ENCODE assay signal across 20 cellular contexts in genomic region chr11:77884186-77884828, GRCh38.
A peak's percentile ranks its signal among the peaks of the same experiment; 100 is the strongest.
DNase-seq lines count a peak whose midpoint lies in the region; ATAC-seq, FAIRE-seq and TF ChIP-seq lines count a peak whose summit lies in the region.
"Had no signal": no experiment of that assay in that cellular context is flagged by ENCODE, and none has a peak within 500 bp of the region (broad histone marks: within the 10 kb centered on the region; RNA-seq: fewer than 3 reads in every experiment).

No MANE protein-coding gene starts in this region.

- H4K20me1 ChIP-seq in IMR-90 (ENCODE audit: insufficient read depth, low read length) (peaks cover 5% of the 10 kb centered on the region; the same call in 1 of the 2 replicates), K562 (replicated peaks; ENCODE audit: control insufficient read depth, insufficient read depth, low read length) (no peaks in the 10 kb centered on the region; the same call in 1 of the 2 replicates)

- H3K79me2 ChIP-seq in K562 (ENCODE audit: control insufficient read depth, insufficient read depth, low read length) = no peaks in the 10 kb centered on the region

- no peak for TF ChIP-seq EP300 in K562 (IDR thresholded peaks at IDR 0.05; ENCODE audit: low read length)

- H2BK15ac ChIP-seq in IMR-90 (ENCODE audit: low read depth, low read length) = peak overlapping the region; percentile 4; the same call in 1 of the 3 replicates

- peaks cover 0 to 21% of the 10 kb centered on the region in 2 experiments; a peak in 3 of 4 replicates for H3K79me1 ChIP-seq in IMR-90 (ENCODE audit: low read depth in 1 of 2, low read length in 2 of 2)

- H2BK120ac ChIP-seq in IMR-90 (ENCODE audit: low read depth, low read length) = peak overlapping the region; percentile 41; the same call in 1 of the 2 replicates

- no peak overlapping the region for H2AFZ ChIP-seq in IMR-90 (replicated peaks; ENCODE audit: low read length, poor library complexity)
- H2AFZ ChIP-seq in K562 (ENCODE audit: low read depth, low read length) = no peak overlapping the region

- peak overlapping the region; percentile 5; the same call in 1 of the 2 replicates for H3K18ac ChIP-seq in IMR-90 (ENCODE audit: low read depth, low read length)

- H3K27me3 ChIP-seq in IMR-90 (ENCODE audit: control insufficient read depth, insufficient read depth, low read length) (no peaks in the 10 kb centered on the region), K562 (ENCODE audit: control insufficient read depth in 2 of 2, insufficient read depth in 2 of 2, low read length in 2 of 2) (no peaks in the 10 kb centered on the region), lung (ENCODE audit: control insufficient read depth, insufficient read depth) (no peaks in the 10 kb centered on the region)
- H3K27me3 ChIP-seq: BE2C, vagina had no signal

- BruUV-seq in IMR-90 (replicated peaks; lab: Mats Ljungman, UMichigan) (no TSS peak), K562 (replicated peaks; lab: Mats Ljungman, UMichigan) (no TSS peak)

- peak overlapping the region; percentile 40; the same call in 1 of the 2 replicates for H3K14ac ChIP-seq in IMR-90 (replicated peaks; ENCODE audit: low read depth, low read length)

- peak overlapping the region; percentile 77 for H3K23ac ChIP-seq in IMR-90 (ENCODE audit: low read depth, low read length)

- H3K4me3 ChIP-seq in AG09309 (ENCODE audit: control insufficient read depth, low read depth, low read length) (no peak overlapping the region), IMR-90 (ENCODE audit: insufficient read depth, low read depth, low read length) (no peak overlapping the region), K562 (no peak overlapping the region), lung (no peak overlapping the region)
- H3K4me3 ChIP-seq: vagina had no signal

- no peak overlapping the region for H4K5ac ChIP-seq in IMR-90 (ENCODE audit: low read depth, low read length)

- H4K91ac ChIP-seq in IMR-90 (ENCODE audit: insufficient read depth, low read depth, low read length) = 0 out of 2 replicates have a peak overlapping the region, but pooled peaks have one; percentile 9

- no peak overlapping the region for H3K4me3 Mint-ChIP-seq in naive thymus-derived CD8-positive, alpha-beta T cell
- H3K4me3 Mint-ChIP-seq: dendritic cell treated with granulocyte-macrophage colony-stimulating factor and Interleukin-4, amounts not matched to agents 40 ng/mL and 50 ng/mL, for 4 days; stimulated activated naive CD8-positive, alpha-beta T cell treated with anti-CD3 and anti-CD28 coated beads, Interleukin-15, Interleukin-2, amounts not matched to agents 100 ng/mL and 50 ng/mL, for 24 hours had no signal

- no peak for TF ChIP-seq POLR2A in IMR-90 (IDR thresholded peaks at IDR 0.05; ENCODE audit: low read depth, low read length)
- no peak for TF ChIP-seq POLR2A in K562 (conservative IDR thresholded peaks at IDR 0.05)

- no peak for TF ChIP-seq CTCF in AG09309 (IDR thresholded peaks at IDR 0.05; ENCODE audit: control insufficient read depth, insufficient read depth, low read depth, low read length, missing control alignments)
- TF ChIP-seq CTCF in IMR-90 (conservative IDR thresholded peaks at IDR 0.05; ENCODE audit: low read depth, low read length) = no peak
- no peak for TF ChIP-seq CTCF in K562 (IDR thresholded peaks at IDR 0.05 in 2 of 3, conservative IDR thresholded peaks at IDR 0.05 in 1 of 3; ENCODE audit: insufficient read depth in 2 of 3, low read depth in 1 of 3, low read length in 3 of 3)
- TF ChIP-seq CTCF in lung (IDR thresholded peaks at IDR 0.05; ENCODE audit: control extremely low read depth, extremely low read depth) = no peak

- H2AK9ac ChIP-seq in IMR-90 (replicated peaks; ENCODE audit: low read depth, low read length, poor library complexity) = no peak overlapping the region

- 100% methylated on average over 1 of the region's 6 CpGs; no CpG with 5 or more reads in 1 of the 2 experiments for WGBS in IMR-90 (ENCODE audit: extremely low coverage in 2 of 2, insufficient read length in 1 of 2), 2 experiments
- 91% methylated on average over 6 of the region's 6 CpGs for WGBS in K562 (ENCODE audit: insufficient coverage, low coverage, missing lambda C conversion rate)
- 67 to 82% methylated on average over 6 of the region's 6 CpGs for WGBS in lung, 2 donors

- H3K9ac ChIP-seq in IMR-90 (ENCODE audit: low read depth, low read length) = no peak overlapping the region
- no peak overlapping the region for H3K9ac ChIP-seq in K562 (ENCODE audit: insufficient read depth in 1 of 2, low read depth in 2 of 2, low read length in 2 of 2)

- intact Hi-C loops in IMR-90 (cut with micrococcal nuclease) (no loop called here), K562 (cut with micrococcal nuclease) (no loop called here)

- in situ Hi-C loops in IMR-90 (cut with MboI; ENCODE audit: low sequenced_read_pairs) (no loop called here), K562 (cut with MboI) (no loop called here)

- peak overlapping the region; percentile 74 for H2BK5ac ChIP-seq in IMR-90 (ENCODE audit: low read depth, low read length, poor library complexity, severe bottlenecking)

- no peak for FAIRE-seq in K562 (lab: Jason Lieb, UNC)

- CTCF ChIA-PET in IMR-90 (lab: Yijun Ruan, JAX) (no interaction called here), K562 (lab: Yijun Ruan, JAX; ENCODE audit: low intra/inter-chr PET ratio) (no interaction called here)

- peak overlapping the region in 3 of 10 donors; percentile 10 to 72 (median 61) for H3K27ac Mint-ChIP-seq in naive thymus-derived CD8-positive, alpha-beta T cell
- H3K27ac Mint-ChIP-seq: dendritic cell treated with granulocyte-macrophage colony-stimulating factor and Interleukin-4, amounts not matched to agents 40 ng/mL and 50 ng/mL, for 4 days; progenitor cell of endocrine pancreas; stimulated activated naive CD8-positive, alpha-beta T cell treated with anti-CD3 and anti-CD28 coated beads, Interleukin-15, Interleukin-2, amounts not matched to agents 100 ng/mL and 50 ng/mL, for 24 hours had no signal

- H3K9me3 ChIP-seq in IMR-90 (ENCODE audit: control insufficient read depth, insufficient read depth, low read length) (no peaks in the 10 kb centered on the region), K562 (replicated peaks; ENCODE audit: control insufficient read depth, insufficient read depth, low read depth, low read length) (no peaks in the 10 kb centered on the region), lung (ENCODE audit: control insufficient read depth in 2 of 2, insufficient read depth in 1 of 2, low read length in 1 of 2) (no peaks in the 10 kb centered on the region)
- H3K9me3 ChIP-seq: BE2C, vagina had no signal

- H3K9me1 ChIP-seq in IMR-90 (ENCODE audit: insufficient read depth, low read length) = peaks cover 18% of the 10 kb centered on the region
- H3K9me1 ChIP-seq in K562 (ENCODE audit: control insufficient read depth, insufficient read depth, low read length) = no peaks in the 10 kb centered on the region

- no peak overlapping the region for H3K56ac ChIP-seq in IMR-90 (ENCODE audit: extremely low read depth, insufficient read depth, low read length)

- peaks cover 13% of the 10 kb centered on the region for H3K36me3 ChIP-seq in IMR-90 (ENCODE audit: control insufficient read depth, insufficient read depth, low read length)
- peaks cover 40% of the 10 kb centered on the region; the same call in 2 of the 3 replicates for H3K36me3 ChIP-seq in K562 (ENCODE audit: control insufficient read depth, insufficient read depth, low read length)
- H3K36me3 ChIP-seq in lung (ENCODE audit: control insufficient read depth in 2 of 2, insufficient read depth in 2 of 2, low read length in 2 of 2) = peaks cover 12 to 32% of the 10 kb centered on the region in 2 donors

- peaks cover 0 to 9% (median 3%) of the 10 kb centered on the region in 4 donors for H3K4me1 Mint-ChIP-seq in naive thymus-derived CD8-positive, alpha-beta T cell

- H3K4me2 ChIP-seq in IMR-90 (ENCODE audit: low read depth, low read length) = peak overlapping the region; percentile 37; the same call in 1 of the 2 replicates
- H3K4me2 ChIP-seq in K562 (ENCODE audit: insufficient read depth, low read length) = no peak overlapping the region; the same call in 1 of the 2 replicates

- peak overlapping the region in 1 of 2 experiments; percentile 53; a peak in 2 of 4 replicates for H4K8ac ChIP-seq in IMR-90 (ENCODE audit: low read depth in 2 of 2, low read length in 2 of 2)

- H3K36me3 Mint-ChIP-seq in naive thymus-derived CD8-positive, alpha-beta T cell = peaks cover 4 to 88% (median 18%) of the 10 kb centered on the region in 3 donors

- ATAC-seq in IMR-90 (ENCODE audit: low read depth) (peak; percentile 93), K562 (peak; percentile 32; the same call in 1 of the 3 replicates), lung (ENCODE audit: insufficient read depth, low FRiP score) (peak; percentile 19), GM19395 (IDR thresholded peaks at IDR 0.05; ENCODE audit: unreplicated experiment) (no peak)
- no peak for ATAC-seq in naive thymus-derived CD8-positive, alpha-beta T cell
- ATAC-seq: Panc1 had no signal

- TF ChIP-seq RAD21 in IMR-90 (IDR thresholded peaks at IDR 0.05; ENCODE audit: low read length) (no peak), K562 (CRISPR knock-in tag; conservative IDR thresholded peaks at IDR 0.05 in 1 of 2, IDR thresholded peaks at IDR 0.05 in 1 of 2) (no peak)

- H3K4me1 ChIP-seq in IMR-90 (ENCODE audit: control insufficient read depth, insufficient read depth, low read length) (peaks cover 10% of the 10 kb centered on the region), K562 (replicated peaks in 1 of 2; ENCODE audit: control insufficient read depth in 2 of 2, insufficient read depth in 2 of 2, low read length in 2 of 2) (peaks cover 0 to 3% of the 10 kb centered on the region in 2 experiments; a peak in 2 of 5 replicates), lung (ENCODE audit: control insufficient read depth in 2 of 2, insufficient read depth in 2 of 2, low read length in 2 of 2) (peaks cover 0 to under 1% of the 10 kb centered on the region in 2 donors)

- no peaks in the 10 kb centered on the region for H3K27me3 Mint-ChIP-seq in naive thymus-derived CD8-positive, alpha-beta T cell
- H3K27me3 Mint-ChIP-seq: dendritic cell treated with granulocyte-macrophage colony-stimulating factor and Interleukin-4, amounts not matched to agents 40 ng/mL and 50 ng/mL, for 4 days; progenitor cell of endocrine pancreas; stimulated activated naive CD8-positive, alpha-beta T cell treated with anti-CD3 and anti-CD28 coated beads, Interleukin-15, Interleukin-2, amounts not matched to agents 100 ng/mL and 50 ng/mL, for 24 hours had no signal

- POLR2A ChIA-PET in IMR-90 (lab: Charles Lee; ENCODE audit: unreplicated experiment) = no interaction called here
- POLR2A ChIA-PET in K562 (lab: Yijun Ruan, JAX) = no interaction called here
- POLR2A ChIA-PET in naive thymus-derived CD8-positive, alpha-beta T cell (lab: Charles Lee) = no interaction called here

- H2AK5ac ChIP-seq in IMR-90 (ENCODE audit: low read depth, low read length) = peak overlapping the region; percentile 76

- H3K4ac ChIP-seq in IMR-90 (ENCODE audit: low read depth, low read length) = peak overlapping the region; percentile 51

- dilution Hi-C loops in IMR-90 (cut with HindIII; ENCODE audit: low sequenced_read_pairs, unreplicated experiment) = no loop called here

- peak; percentile 63 for DNase-seq in AG09309 (ENCODE audit: low read depth)
- peak; percentile 85 for DNase-seq in IMR-90
- DNase-seq in K562 (ENCODE audit: extremely low read depth in 1 of 4, low spot score in 3 of 4) = no peak
- DNase-seq in lung (ENCODE audit: low spot score) = no peak
- no peak for DNase-seq in activated CD4-positive, alpha-beta T cell treated with anti-CD3 and anti-CD28 coated beads, Interleukin-2, amount 50 U/mL, for 4 hours
- no peak for DNase-seq in NOMO-1 (lab: John Stamatoyannopoulos, UW; ENCODE audit: unreplicated experiment in 2 of 2)
- no peak for DNase-seq in naive thymus-derived CD8-positive, alpha-beta T cell
- DNase-seq: activated CD8-positive, alpha-beta memory T cell treated with anti-CD3 and anti-CD28 coated beads for 24 hours; activated effector memory CD4-positive, alpha-beta T cell treated with Interleukin-2 at 50 U/mL for 16 hours; anterior cingulate cortex; BE2C; hippocampal formation; left cardiac atrium; stimulated activated CD4-positive, alpha-beta T cell treated with anti-CD3 and anti-CD28 coated beads, Interleukin-12 subunit alpha, Interleukin-12 subunit beta, amount 100 ng/mL, for 4 hours had no signal

- H3K27ac ChIP-seq in IMR-90 (ENCODE audit: insufficient read depth, low read length) = peak overlapping the region; percentile 49
- no peak overlapping the region for H3K27ac ChIP-seq in K562 (ENCODE audit: extremely low read depth, low read depth, low read length)
- H3K27ac ChIP-seq in lung (ENCODE audit: low read depth in 1 of 2, low read length in 1 of 2) = no peak overlapping the region
- H3K27ac ChIP-seq: vagina had no signal

- H3K9me3 Mint-ChIP-seq in naive thymus-derived CD8-positive, alpha-beta T cell = no peaks in the 10 kb centered on the region
- H3K9me3 Mint-ChIP-seq: dendritic cell treated with granulocyte-macrophage colony-stimulating factor and Interleukin-4, amounts not matched to agents 40 ng/mL and 50 ng/mL, for 4 days; stimulated activated naive CD8-positive, alpha-beta T cell treated with anti-CD3 and anti-CD28 coated beads, Interleukin-15, Interleukin-2, amounts not matched to agents 100 ng/mL and 50 ng/mL, for 24 hours had no signal

- peak overlapping the region; percentile 58; the same call in 1 of the 2 replicates for H2BK20ac ChIP-seq in IMR-90 (ENCODE audit: low read depth, low read length)

Comparison
In these comparisons a context has a peak if more than half of its experiments do, and no peak if none do; other contexts are left out.
1. DNase-seq: peak in AG09309 (single experiment) and IMR-90 (single experiment); none in K562 (0 of 4), lung (single experiment), activated CD4-positive, alpha-beta T cell treated with anti-CD3 and anti-CD28 coated beads, Interleukin-2, amount 50 U/mL, for 4 hours (0 of 2), NOMO-1 (0 of 2) and naive thymus-derived CD8-positive, alpha-beta T cell (0 of 10).
2. ATAC-seq: peak in IMR-90 (single experiment), K562 (single experiment) and lung (single experiment); none in GM19395 (single experiment) and naive thymus-derived CD8-positive, alpha-beta T cell (0 of 2).